In genomic region chr14:52781629-52782028, GRCh38 we compare ENCODE assay signal across 20 cellular contexts. TPM values are rescaled to one million over a fixed set of nuclear protein-coding genes. Genes with fewer than 3 reads are reported as not detected.
DNase-seq lines count a peak whose midpoint lies in the region; ATAC-seq and TF ChIP-seq lines count a peak whose summit lies in the region.
"Had no signal": no experiment of that assay in that cellular context is flagged by ENCODE, and none has a peak within 500 bp of the region (broad histone marks: within the 10 kb centered on the region; RNA-seq: fewer than 3 reads in every experiment).

No MANE protein-coding gene starts in this region.

- TF ChIP-seq CTCF in fibroblast of pulmonary artery (IDR thresholded peaks at IDR 0.05; ENCODE audit: low read length, missing control alignments) (no peak), osteoblast (IDR thresholded peaks at IDR 0.05; ENCODE audit: extremely low read depth, low read depth, low read length) (no peak), tibial nerve (IDR thresholded peaks at IDR 0.05) (no peak)

- TF ChIP-seq EP300 in tibial nerve (IDR thresholded peaks at IDR 0.05), result no peak

- H3K27ac ChIP-seq in osteoblast (ENCODE audit: low read depth, low read length) (peak overlapping the region; percentile 5), tibial nerve (no peak overlapping the region)

- ATAC-seq in GM21786 (IDR thresholded peaks at IDR 0.05; ENCODE audit: unreplicated experiment), result no peak
- ATAC-seq: GM23338 had no signal

- no peak for TF ChIP-seq POLR2A in tibial nerve (IDR thresholded peaks at IDR 0.05)

- H3K4me1 ChIP-seq in osteoblast (ENCODE audit: insufficient read depth, low read length) (no peaks in the 10 kb centered on the region), tibial nerve (no peaks in the 10 kb centered on the region)

- H3K4me3 ChIP-seq in fibroblast of pulmonary artery (replicated peaks; ENCODE audit: low read depth, low read length) (no peak overlapping the region), osteoblast (ENCODE audit: insufficient read depth, low read length) (no peak overlapping the region), tibial nerve (no peak overlapping the region)
- H3K4me3 ChIP-seq: GM23338 had no signal

- H3K79me2 ChIP-seq in osteoblast (ENCODE audit: insufficient read depth, low read length), result peaks cover 36% of the 10 kb centered on the region

- DNase-seq in EH (ENCODE audit: low read depth) (peak; percentile 27), M059J (ENCODE audit: low read depth) (peak; percentile 15), fibroblast of pulmonary artery (ENCODE audit: low read depth) (peak; percentile 27), osteoblast (ENCODE audit: insufficient read length, low spot score, missing footprints) (no peak), cerebellar cortex (ENCODE audit: low spot score) (no peak), tibial nerve (ENCODE audit: low spot score in 2 of 2) (no peak)
- DNase-seq in stimulated activated naive CD4-positive, alpha-beta T cell treated with Interleukin-2 at 50 U/mL for 16 hours (lab: John Stamatoyannopoulos, UW), result no peak
- DNase-seq: BE2C; CD4-positive, CD25-positive, alpha-beta regulatory T cell; DMS53; HCEC 1CT; KBM-7; NCI-H1105 treated with DMSO at 0.1 percent for 48 hours; NCI-H1694; NCI-H2081 treated with DMSO at 0.1 percent for 48 hours; NCI-H748 treated with DMSO at 0.1 percent for 48 hours; NK-92 treated with Interleukin-12 subunit alpha and Interleukin-12 subunit beta, amount 100 ng/mL, for 24 hours; Right ventricle myocardium superior had no signal

- no peaks in the 10 kb centered on the region for H4K20me1 ChIP-seq in osteoblast (ENCODE audit: insufficient read depth, low read length)

- no peaks in the 10 kb centered on the region for H3K27me3 ChIP-seq in osteoblast (ENCODE audit: insufficient read depth, low read length)
- no peaks in the 10 kb centered on the region for H3K27me3 ChIP-seq in tibial nerve
- H3K27me3 ChIP-seq: BE2C had no signal

- peaks cover 52% of the 10 kb centered on the region for H3K36me3 ChIP-seq in osteoblast (ENCODE audit: insufficient read depth, low read length)
- peaks cover 0 to 30% (median 0%) of the 10 kb centered on the region in 3 donors for H3K36me3 ChIP-seq in tibial nerve

- no peak overlapping the region for H2AFZ ChIP-seq in osteoblast (ENCODE audit: low read length)
- H2AFZ ChIP-seq: GM23338 had no signal

- no peak overlapping the region for H3K4me2 ChIP-seq in osteoblast (ENCODE audit: insufficient read depth, low read length)
- H3K4me2 ChIP-seq: GM23338 had no signal

- H3K9me3 ChIP-seq in osteoblast (ENCODE audit: low read depth, low read length) (no peaks in the 10 kb centered on the region), tibial nerve (no peaks in the 10 kb centered on the region)
- H3K9me3 ChIP-seq: BE2C had no signal

- 95 to 96% methylated on average over 1 of the region's 1 CpG for WGBS in tibial nerve, 2 donors

RNA-seq across cellular contexts. Expression of gene GNPNAT1, which starts 9.8 kb away (rescaled TPM):
- total RNA-seq in M059J (2014; rRNA removed; shearing (Covaris generic)), result 16.5 and 40.7 TPM in 2 replicates
- 25.0 and 35.5 TPM in 2 replicates for total RNA-seq in osteoblast
- total RNA-seq in tibial nerve, result 10 to 100 TPM in 2 of 4 donors, 1 to 10 TPM in 2; 4.8 to 18.6 (median 9.5) TPM

RNA-seq across cellular contexts. Expression of gene STYX, which starts 51.7 kb away (rescaled TPM):
- 17.0 and 17.7 TPM in 2 replicates for total RNA-seq in M059J (2014; rRNA removed; shearing (Covaris generic))
- total RNA-seq in osteoblast, result 29.7 and 29.8 TPM in 2 replicates
- total RNA-seq in tibial nerve, result 10 to 100 TPM in 3 of 4 donors, 1 to 10 TPM in 1; 9.9 to 13.8 (median 11.8) TPM

Comparison
In these comparisons a context has a peak if more than half of its experiments do, and no peak if none do; other contexts are left out.
1. DNase-seq: peak in EH (single experiment), M059J (single experiment) and fibroblast of pulmonary artery (single experiment); none in osteoblast (single experiment), stimulated activated naive CD4-positive, alpha-beta T cell treated with Interleukin-2 at 50 U/mL for 16 hours (single experiment), cerebellar cortex (single experiment) and tibial nerve (0 of 2).